Comparison of ENCODE assay signal across 8 cellular contexts in the genomic region with DNA sequence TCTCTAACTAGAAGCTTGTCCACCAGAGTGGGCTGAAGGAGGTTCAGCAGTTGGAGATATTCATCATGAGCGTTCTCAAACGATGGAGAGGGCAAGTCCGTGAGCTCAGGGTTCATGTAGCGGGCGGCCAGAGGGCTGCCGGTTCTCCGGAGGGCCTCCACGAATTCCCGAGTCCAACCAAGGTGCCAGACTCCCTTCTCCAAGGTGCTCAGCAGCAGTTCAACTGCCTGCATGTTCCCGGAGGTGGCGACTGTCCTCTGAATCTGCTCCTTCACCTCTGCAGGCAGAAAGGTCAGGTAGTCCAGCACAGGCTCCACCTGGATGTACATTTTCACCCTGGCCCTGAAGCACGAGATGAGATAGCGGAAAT. TPM values are rescaled to one million over a fixed set of nuclear protein-coding genes. Genes with fewer than 3 reads are reported as not detected.
DNase-seq lines count a peak whose midpoint lies in the region; ATAC-seq, FAIRE-seq and TF ChIP-seq lines count a peak whose summit lies in the region.

No MANE protein-coding gene starts in this region.

- no peaks in the 10 kb centered on the region for H3K36me3 ChIP-seq in CD8-positive, alpha-beta T cell (ENCODE audit: insufficient read depth, low read length)
- H3K36me3 ChIP-seq in endothelial cell of umbilical vein (ENCODE audit: control insufficient read depth in 2 of 2, extremely low read depth in 1 of 2, insufficient read depth in 2 of 2, low read length in 2 of 2), result no peaks in the 10 kb centered on the region
- H3K36me3 ChIP-seq in vagina, result no peaks in the 10 kb centered on the region

- POLR2A ChIA-PET in CD8-positive, alpha-beta T cell (lab: Charles Lee), result interaction anchor here (0.8 to 2.2 kb wide), 5 partner anchors 9 to 19 kb away, joined by 3 to 10 read pairs (median 3); no protein-coding TSS in a partner anchor
- POLR2A ChIA-PET in endothelial cell of umbilical vein (lab: Charles Lee), result no interaction called here

- peak overlapping the region; percentile 99 for H3K27ac Mint-ChIP-seq in CD8-positive, alpha-beta T cell
- peak overlapping the region; percentile 99 to 100 (median 100) for H3K27ac Mint-ChIP-seq in naive B cell

- H3K4me3 Mint-ChIP-seq in CD8-positive, alpha-beta T cell, result peak overlapping the region; percentile 97
- H3K4me3 Mint-ChIP-seq in naive B cell, result peak overlapping the region; percentile 90 to 100 (median 98)

- peak overlapping the region; percentile 70 for H3K4me2 ChIP-seq in endothelial cell of umbilical vein (ENCODE audit: insufficient read depth, low read length)

- H3K9me3 ChIP-seq in CD8-positive, alpha-beta T cell (ENCODE audit: low read length), result no peaks in the 10 kb centered on the region
- H3K9me3 ChIP-seq in endothelial cell of umbilical vein (replicated peaks; ENCODE audit: control insufficient read depth, insufficient read depth, low read length) (no peaks in the 10 kb centered on the region), vagina (no peaks in the 10 kb centered on the region)

- H2AFZ ChIP-seq in endothelial cell of umbilical vein (ENCODE audit: low read depth, low read length), result peak overlapping the region; percentile 98

- no TSS peak for BruUV-seq in endothelial cell of umbilical vein (replicated peaks; lab: Mats Ljungman, UMichigan)

- TF ChIP-seq CTCF in CD8-positive, alpha-beta T cell (IDR thresholded peaks at IDR 0.05), result no peak
- no peak for TF ChIP-seq CTCF in endothelial cell of umbilical vein (IDR thresholded peaks at IDR 0.05; ENCODE audit: extremely low read depth in 1 of 2, insufficient read depth in 1 of 2, low read depth in 1 of 2, low read length in 2 of 2)
- TF ChIP-seq CTCF in vagina (IDR thresholded peaks at IDR 0.05), result no peak

- no peaks in the 10 kb centered on the region for H4K20me1 ChIP-seq in endothelial cell of umbilical vein (replicated peaks; ENCODE audit: control insufficient read depth, extremely low read depth, insufficient read depth, low read length)

- H3K36me3 Mint-ChIP-seq in CD8-positive, alpha-beta T cell, result peaks cover 16% of the 10 kb centered on the region
- peaks cover 0 to 9% of the 10 kb centered on the region in 2 donors for H3K36me3 Mint-ChIP-seq in naive B cell

- FAIRE-seq in endothelial cell of umbilical vein (lab: Jason Lieb, UNC), result no peak

- H3K4me1 ChIP-seq in CD8-positive, alpha-beta T cell (ENCODE audit: insufficient read depth, low read length), result peaks cover 45% of the 10 kb centered on the region
- H3K4me1 ChIP-seq in endothelial cell of umbilical vein (ENCODE audit: control insufficient read depth, extremely low read depth, insufficient read depth, low read length) (peaks cover 8% of the 10 kb centered on the region), vagina (peaks cover 37% of the 10 kb centered on the region)

- no peaks in the 10 kb centered on the region for H3K9me3 Mint-ChIP-seq in CD8-positive, alpha-beta T cell
- H3K9me3 Mint-ChIP-seq in naive B cell, result no peaks in the 10 kb centered on the region

- TF ChIP-seq POLR2A in endothelial cell of umbilical vein (IDR thresholded peaks at IDR 0.05; ENCODE audit: low read depth, low read length) (no peak), vagina (IDR thresholded peaks at IDR 0.05) (no peak)

- H3K4me1 Mint-ChIP-seq in CD8-positive, alpha-beta T cell (ENCODE audit: low read depth), result peaks cover 69% of the 10 kb centered on the region
- H3K4me1 Mint-ChIP-seq in naive B cell, result peaks cover 43 to 66% (median 65%) of the 10 kb centered on the region in 3 donors

- ATAC-seq in CD8-positive, alpha-beta T cell, result no peak
- ATAC-seq in GM21360 (IDR thresholded peaks at IDR 0.05; ENCODE audit: unreplicated experiment) (peak; percentile 2), naive B cell (ENCODE audit: low read depth in 2 of 2) (no peak)

- no peaks in the 10 kb centered on the region for H3K27me3 Mint-ChIP-seq in CD8-positive, alpha-beta T cell (ENCODE audit: low read depth)
- H3K27me3 Mint-ChIP-seq in naive B cell, result no peaks in the 10 kb centered on the region

- H3K4me3 ChIP-seq in CD8-positive, alpha-beta T cell (ENCODE audit: low read depth, low read length), result peak overlapping the region; percentile 76
- H3K4me3 ChIP-seq in endothelial cell of umbilical vein (replicated peaks in 1 of 3; ENCODE audit: insufficient read depth in 1 of 3, low read depth in 1 of 3, low read length in 3 of 3), result peak overlapping the region; percentile 56 to 66 (median 59)
- peak overlapping the region; percentile 76 to 100 for H3K4me3 ChIP-seq in vagina

- no peaks in the 10 kb centered on the region for H3K27me3 ChIP-seq in CD8-positive, alpha-beta T cell (ENCODE audit: insufficient read depth, low read length)
- no peaks in the 10 kb centered on the region for H3K27me3 ChIP-seq in endothelial cell of umbilical vein (ENCODE audit: control insufficient read depth in 2 of 2, insufficient read depth in 2 of 2, low read length in 2 of 2)
- no peaks in the 10 kb centered on the region for H3K27me3 ChIP-seq in vagina

- CTCF ChIA-PET in CD8-positive, alpha-beta T cell (lab: Charles Lee), result interaction anchor here (1.0 to 4.3 kb wide), 6 partner anchors 9 to 27 kb away, joined by 3 to 27 read pairs (median 5); no protein-coding TSS in a partner anchor
- CTCF ChIA-PET in endothelial cell of umbilical vein (lab: Charles Lee), result interaction anchor here (0.9 to 3.6 kb wide), 7 partner anchors 11 to 164 kb away, joined by 3 to 22 read pairs (median 7); no protein-coding TSS in a partner anchor

- intact Hi-C loops in CD8-positive, alpha-beta T cell (cut with DNase I, micrococcal nuclease), result loop anchor here in 1 of 2 experiments (1.0 to 10.0 kb wide), 5 partner anchors 17 to 1013 kb away; a partner anchor contains a TSS
- intact Hi-C loops in endothelial cell of umbilical vein (cut with micrococcal nuclease), result loop anchor here (1.0 kb wide), 1 partner anchor 26 kb away; a partner anchor contains a TSS
- intact Hi-C loops in vagina (cut with DNase I), result no loop called here

- DNase-seq in CD8-positive, alpha-beta T cell, result peak in 5 of 7 experiments; percentile 4 to 60 (median 23)
- DNase-seq in HT1080 (ENCODE audit: low read depth), result peak; percentile 43
- DNase-seq in activated CD4-positive, alpha-beta T cell treated with anti-CD3 and anti-CD28 coated beads, Interleukin-2, amount 50 U/mL, for 4 hours, result peak; percentile 6 to 13
- peak; percentile 44 for DNase-seq in endothelial cell of umbilical vein (ENCODE audit: low read depth, low spot score)
- no peak for DNase-seq in naive B cell
- DNase-seq in vagina (ENCODE audit: extremely low spot score in 2 of 2), result no peak
- no peak for DNase-seq in occipital lobe (lab: John Stamatoyannopoulos, UW)

- dilution Hi-C loops in endothelial cell of umbilical vein (cut with MboI; ENCODE audit: extremely low pct_ligation_motif_present, low sequenced_read_pairs), result no loop called here

- peak overlapping the region; percentile 92 for H3K27ac ChIP-seq in CD8-positive, alpha-beta T cell (ENCODE audit: low read depth, low read length)
- no peak overlapping the region for H3K27ac ChIP-seq in endothelial cell of umbilical vein (ENCODE audit: insufficient read depth, low read depth, low read length)
- peak overlapping the region; percentile 94 for H3K27ac ChIP-seq in vagina

- peak overlapping the region; percentile 71 for H3K9ac ChIP-seq in endothelial cell of umbilical vein (replicated peaks; ENCODE audit: extremely low read depth, insufficient read depth, low read length)

- H3K9me1 ChIP-seq in endothelial cell of umbilical vein (replicated peaks; ENCODE audit: control insufficient read depth, extremely low read depth, insufficient read depth, low read length), result no peaks in the 10 kb centered on the region

- H3K79me2 ChIP-seq in endothelial cell of umbilical vein (ENCODE audit: control insufficient read depth, insufficient read depth, low read length), result no peaks in the 10 kb centered on the region

TF ChIP-seq in endothelial cell of umbilical vein, 7 proteins besides CTCF, POLR2A, EP300 and RAD21:
- TF ChIP-seq MYC (IDR thresholded peaks at IDR 0.05; ENCODE audit: low read depth, low read length) (no peak), EZH2 (IDR thresholded peaks at IDR 0.05; ENCODE audit: borderline replicate concordance, low read depth, low read length, severe bottlenecking) (peak; percentile 19)

RNA-seq across cellular contexts. Expression of a gene that starts 0.6 kb away (rescaled TPM):
- total RNA-seq in CD8-positive, alpha-beta T cell, result 10 to 100 TPM; 30.8 to 32.5 TPM
- total RNA-seq in HT1080 (2014; rRNA removed; shearing (Covaris generic)), result 2.4 and 3.3 TPM in 2 replicates
- polyA plus RNA-seq in HT1080 (2015; cell fraction: cytosol; rRNA removed), result 1.8 and 3.4 TPM in 2 replicates
- polyA plus RNA-seq in HT1080 (2015; cell fraction: nucleus; rRNA removed), result 5.9 and 7.1 TPM in 2 replicates
- 4.7 and 6.9 TPM in 2 replicates for total RNA-seq in endothelial cell of umbilical vein
- 1.2 and 1.3 TPM in 2 replicates for polyA plus RNA-seq in endothelial cell of umbilical vein
- polyA plus RNA-seq in endothelial cell of umbilical vein (2011; cell fraction: cytosol; rRNA removed), result 1.8 and 2.2 TPM in 2 replicates
- polyA plus RNA-seq in endothelial cell of umbilical vein (2011; cell fraction: nucleus; rRNA removed), result 4.5 and 4.6 TPM in 2 replicates
- polyA plus RNA-seq in endothelial cell of umbilical vein (2012), result 4.5 and 5.6 TPM in 2 replicates
- 1.00 and 1.7 TPM in 2 replicates for polyA minus RNA-seq in endothelial cell of umbilical vein
- 1.4 TPM for polyA minus RNA-seq in endothelial cell of umbilical vein (2011; cell fraction: cytosol; rRNA and poly(A)+ RNA removed)
- polyA minus RNA-seq in endothelial cell of umbilical vein (2011; cell fraction: nucleus; rRNA and poly(A)+ RNA removed), result 2.8 and 5.4 TPM in 2 replicates
- polyA plus RNA-seq in naive B cell (ENCODE audit: low read depth in 6 of 6), result 10 to 100 TPM; 12.3 to 47.9 (median 41.2) TPM
- 12.3 TPM for total RNA-seq in vagina
- 4.8 TPM for total RNA-seq in occipital lobe

RNA-seq across cellular contexts. Expression of a gene that starts 26.0 kb away (rescaled TPM):
- total RNA-seq in CD8-positive, alpha-beta T cell, result 1 to 10 TPM; 3.2 to 4.0 TPM
- total RNA-seq in HT1080 (2014; rRNA removed; shearing (Covaris generic)), result 3.2 and 3.5 TPM in 2 replicates
- polyA plus RNA-seq in HT1080 (2015; cell fraction: cytosol; rRNA removed), result 1.6 TPM in 2 replicates
- polyA plus RNA-seq in HT1080 (2015; cell fraction: nucleus; rRNA removed), result 0.85 and 1.0 TPM in 2 replicates
- 6.2 and 10.7 TPM in 2 replicates for total RNA-seq in endothelial cell of umbilical vein
- 9.7 and 11.2 TPM in 2 replicates for polyA plus RNA-seq in endothelial cell of umbilical vein
- 8.9 and 9.0 TPM in 2 replicates for polyA plus RNA-seq in endothelial cell of umbilical vein (2011; cell fraction: cytosol; rRNA removed)
- 14.9 TPM in 2 replicates for polyA plus RNA-seq in endothelial cell of umbilical vein (2011; cell fraction: nucleus; rRNA removed)
- polyA plus RNA-seq in endothelial cell of umbilical vein (2012), result 4.8 and 5.3 TPM in 2 replicates
- 13.2 and 26.2 TPM in 2 replicates for polyA minus RNA-seq in endothelial cell of umbilical vein
- not detected for polyA minus RNA-seq in endothelial cell of umbilical vein (2011; cell fraction: cytosol; rRNA and poly(A)+ RNA removed)
- 5.5 and 7.0 TPM in 2 replicates for polyA minus RNA-seq in endothelial cell of umbilical vein (2011; cell fraction: nucleus; rRNA and poly(A)+ RNA removed)
- polyA plus RNA-seq in naive B cell (ENCODE audit: low read depth in 6 of 6), result 100 to 1,000 TPM in 1 of 6 donors, 10 to 100 TPM in 5; 57.9 to 106 (median 85.3) TPM
- 13.5 TPM for total RNA-seq in vagina
- total RNA-seq in occipital lobe, result 39.6 TPM

Comparison
In these comparisons a context has a peak if more than half of its experiments do, and no peak if none do; other contexts are left out.
1. DNase-seq: peak in CD8-positive, alpha-beta T cell (5 of 7), HT1080 (single experiment), activated CD4-positive, alpha-beta T cell treated with anti-CD3 and anti-CD28 coated beads, Interleukin-2, amount 50 U/mL, for 4 hours (2 of 2) and endothelial cell of umbilical vein (single experiment); none in naive B cell (single experiment), vagina (0 of 2) and occipital lobe (single experiment).
2. Peak in every context shown above with its lines, with median percentiles within 50 percentile points of each other: H3K4me3 ChIP-seq.